In the genomic region with DNA sequence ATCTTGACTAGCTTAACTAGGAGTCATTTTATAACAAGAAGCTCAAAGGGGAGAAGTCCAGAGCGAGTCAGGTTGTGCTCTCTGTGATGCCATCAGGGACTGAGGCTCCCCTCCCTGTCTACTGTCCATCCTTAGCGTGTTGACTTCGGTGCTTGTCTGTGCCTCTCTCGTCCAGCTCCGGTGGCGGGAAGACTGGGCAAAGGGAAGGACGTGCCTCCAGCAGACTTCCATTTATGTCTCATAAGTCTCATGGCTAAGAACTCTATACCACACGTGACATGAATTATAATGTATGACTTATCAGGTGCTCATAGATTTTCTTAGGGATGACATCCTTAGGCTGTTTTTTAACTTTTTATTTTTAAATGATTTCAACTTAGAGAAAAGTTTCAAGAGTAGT, we compare ENCODE assay signal across 29 cellular contexts.
"Had no signal": no experiment of that assay in that cellular context is flagged by ENCODE, and none has a peak within 500 bp of the region (broad histone marks: within the 10 kb centered on the region; RNA-seq: fewer than 3 reads in every experiment).

No MANE protein-coding gene starts in this region.

- DNase-seq: hypothalamus; immature natural killer cell; kidney; left colon; left lung; lower lobe of right lung; mammary epithelial cell; mesenchymal stem cell; naive thymus-derived CD4-positive, alpha-beta T cell; ovary; retina; right cardiac atrium; stimulated activated CD4-positive, alpha-beta T cell treated with anti-CD3 and anti-CD28 coated beads, Interleukin-12 subunit alpha, Interleukin-12 subunit beta, amount 100 ng/mL, for 4 hours; stimulated activated CD4-positive, alpha-beta T cell treated with anti-CD3 and anti-CD28 coated beads, Interleukin-15, amount 100 ng/mL, for 24 hours; stimulated activated CD4-positive, alpha-beta T cell treated with anti-CD3 and anti-CD28 coated beads, Interleukin-2, amount 100 ng/mL, for 24 hours; stimulated activated CD4-positive, alpha-beta T cell treated with anti-CD3 and anti-CD28 coated beads, Interleukin-4, amount 100 ng/mL, for 1 hour; stimulated activated naive CD4-positive, alpha-beta T cell; tibial artery; trophoblast cell; upper lobe of right lung had no signal

- H3K4me3 ChIP-seq: left lung, lower lobe of right lung, ovary, skin epidermis, suprapubic skin, thoracic aorta, tibial artery, upper lobe of right lung had no signal

- H3K27ac Mint-ChIP-seq: stimulated activated naive CD8-positive, alpha-beta T cell treated with anti-CD3 and anti-CD28 coated beads, Interleukin-15, Interleukin-2, amounts not matched to agents 100 ng/mL and 50 ng/mL, for 24 hours had no signal

- H3K27me3 Mint-ChIP-seq: naive thymus-derived CD4-positive, alpha-beta T cell; natural killer cell treated with Interleukin-12 subunit alpha and Interleukin-12 subunit beta and Interleukin-15 and Interleukin-18, amount 100 ng/mL, for 72 hours; progenitor cell of endocrine pancreas; stimulated activated naive CD8-positive, alpha-beta T cell treated with anti-CD3 and anti-CD28 coated beads, Interleukin-15, Interleukin-2, amounts not matched to agents 100 ng/mL and 50 ng/mL, for 24 hours had no signal

- H3K9me3 ChIP-seq: left lung, lower lobe of right lung, ovary, suprapubic skin, thoracic aorta, tibial artery, upper lobe of right lung had no signal

- H3K9me3 Mint-ChIP-seq: immature natural killer cell; naive thymus-derived CD4-positive, alpha-beta T cell; natural killer cell treated with Interleukin-12 subunit alpha and Interleukin-12 subunit beta and Interleukin-15 and Interleukin-18, amount 100 ng/mL, for 72 hours; stimulated activated naive CD8-positive, alpha-beta T cell treated with anti-CD3 and anti-CD28 coated beads, Interleukin-15, Interleukin-2, amounts not matched to agents 100 ng/mL and 50 ng/mL, for 24 hours had no signal

- H3K27ac ChIP-seq: left lung, lower lobe of right lung, ovary, skin epidermis, suprapubic skin, thoracic aorta, tibial artery, upper lobe of right lung had no signal

- ATAC-seq: left colon; left lung; lower lobe of right lung; naive thymus-derived CD4-positive, alpha-beta T cell; natural killer cell treated with Interleukin-12 subunit alpha and Interleukin-12 subunit beta and Interleukin-15 and Interleukin-18, amount 100 ng/mL, for 72 hours; right cardiac atrium; sciatic nerve; upper lobe of right lung had no signal

- FAIRE-seq: islet of Langerhans, kidney, urothelium cell line had no signal

- H3K4me3 Mint-ChIP-seq: immature natural killer cell; naive thymus-derived CD4-positive, alpha-beta T cell; natural killer cell treated with Interleukin-12 subunit alpha and Interleukin-12 subunit beta and Interleukin-15 and Interleukin-18, amount 100 ng/mL, for 72 hours; stimulated activated naive CD8-positive, alpha-beta T cell treated with anti-CD3 and anti-CD28 coated beads, Interleukin-15, Interleukin-2, amounts not matched to agents 100 ng/mL and 50 ng/mL, for 24 hours had no signal

- H3K4me1 ChIP-seq: left lung, lower lobe of right lung, suprapubic skin, upper lobe of right lung had no signal

- H3K27me3 ChIP-seq: left lung, ovary, suprapubic skin, tibial artery, upper lobe of right lung had no signal

- H3K36me3 ChIP-seq: ovary had no signal
